In the genomic region with DNA sequence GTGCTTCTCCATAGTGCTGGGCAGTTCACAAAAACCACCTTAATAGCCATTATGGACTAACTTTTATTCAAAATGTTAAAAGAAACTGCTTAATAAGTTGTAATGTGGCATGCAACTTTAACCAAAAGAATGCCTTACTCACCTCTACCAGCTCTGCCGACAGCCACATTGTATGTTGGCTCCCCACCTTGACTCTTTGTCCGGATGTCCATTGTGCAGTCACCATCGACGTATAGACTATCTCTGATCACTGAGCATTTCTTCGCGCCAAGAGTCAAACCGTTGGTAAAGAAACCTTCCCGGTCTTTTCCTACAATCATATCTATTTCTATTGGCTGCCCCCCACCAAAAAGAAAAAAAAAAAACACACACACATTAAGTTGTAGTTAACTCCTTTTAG, we compare ENCODE assay signal across 9 cellular contexts. TPM values are rescaled to one million over a fixed set of nuclear protein-coding genes. Genes with fewer than 3 reads are reported as not detected.
A peak's percentile ranks its signal among the peaks of the same experiment; 100 is the strongest.
DNase-seq lines count a peak whose midpoint lies in the region; ATAC-seq, FAIRE-seq and TF ChIP-seq lines count a peak whose summit lies in the region.
"Had no signal": no experiment of that assay in that cellular context is flagged by ENCODE, and none has a peak within 500 bp of the region (broad histone marks: within the 10 kb centered on the region; RNA-seq: fewer than 3 reads in every experiment).

No MANE protein-coding gene starts in this region.

- no peaks in the 10 kb centered on the region; the same call in none of the 3 replicates for H3K9me3 Mint-ChIP-seq in GM23338
- no peaks in the 10 kb centered on the region for H3K9me3 Mint-ChIP-seq in progenitor cell of endocrine pancreas (ENCODE audit: low read depth)

- WGBS in H1 (ENCODE audit: extremely low coverage in 1 of 2, insufficient coverage in 1 of 2, insufficient read length in 1 of 2, insufficient replicate concordance in 2 of 2, low coverage in 1 of 2, low lambda C conversion rate in 2 of 2, missing lambda C conversion rate in 1 of 2), 2 experiments = 59% methylated on average over 8 of the region's 8 CpGs; no CpG with 5 or more reads in 1 of the 2 experiments

- H3K4me2 ChIP-seq in GM23338 (peak overlapping the region; percentile 81), H1 (ENCODE audit: insufficient read depth in 1 of 2, low read depth in 2 of 2, low read length in 2 of 2) (peak overlapping the region; percentile 60 to 81)

- H3K27ac ChIP-seq in GM23338 (ENCODE audit: low read depth) = peak overlapping the region; percentile 96
- H3K27ac ChIP-seq in H1 (ENCODE audit: low read depth, low read length) = no peak overlapping the region; the same call in 1 of the 2 replicates

- no peak overlapping the region for H3K14ac ChIP-seq in H1 (ENCODE audit: insufficient read length)

- H3K4me3 ChIP-seq in GM23338 (peak overlapping the region; percentile 64), H1 (ENCODE audit: extremely low read depth in 1 of 4, insufficient read depth in 2 of 4, low read depth in 3 of 4, low read length in 4 of 4) (peak overlapping the region in 3 of 4 experiments; percentile 1 to 92 (median 88); a peak in 4 of 8 replicates)

- H3K27me3 Mint-ChIP-seq in GM23338 (ENCODE audit: insufficient read depth, low read depth, poor library complexity) (peaks cover 16% of the 10 kb centered on the region), progenitor cell of endocrine pancreas (no peaks in the 10 kb centered on the region)

- H2BK20ac ChIP-seq in H1 (ENCODE audit: low read length) = no peak overlapping the region

- H3K79me2 ChIP-seq in GM23338 (replicated peaks; ENCODE audit: insufficient read depth) (peaks cover 80% of the 10 kb centered on the region), H1 (ENCODE audit: control insufficient read depth in 1 of 2, insufficient read depth in 2 of 2, low read length in 2 of 2) (peaks cover 10 to 80% of the 10 kb centered on the region in 2 experiments; a peak in 3 of 4 replicates)

- CTCF ChIA-PET in H1 (lab: Charles Lee; ENCODE audit: partially characterized antibody) = interaction anchor here (0.5 to 9.2 kb wide), 16 partner anchors 9 to 560 kb away, joined by 3 to 75 read pairs (median 4); no protein-coding TSS in a partner anchor

- no peak overlapping the region for H2BK5ac ChIP-seq in H1 (ENCODE audit: low read depth, low read length)

- no peaks in the 10 kb centered on the region; the same call in 1 of the 2 replicates for H3K79me1 ChIP-seq in H1 (ENCODE audit: low read depth, low read length)

- peaks cover 35% of the 10 kb centered on the region for H3K4me1 ChIP-seq in GM23338 (ENCODE audit: insufficient read depth)
- H3K4me1 ChIP-seq in H1 (replicated peaks in 1 of 4; ENCODE audit: control insufficient read depth in 3 of 4, insufficient read depth in 4 of 4, low read length in 3 of 4) = peaks cover 0 to 12% (median 3%) of the 10 kb centered on the region in 4 experiments; a peak in 4 of 7 replicates

- TF ChIP-seq POLR2A in H1 (IDR thresholded peaks at IDR 0.05; ENCODE audit: control extremely low read depth in 1 of 2, low read depth in 2 of 2, low read length in 2 of 2) = no peak

- no peak for TF ChIP-seq EP300 in H1 (IDR thresholded peaks at IDR 0.05; ENCODE audit: borderline replicate concordance in 1 of 2, low read depth in 2 of 2, low read length in 2 of 2)

- DNase-seq in GM23338 (ENCODE audit: low spot score) (peak; percentile 16), NCI-H2227 (lab: John Stamatoyannopoulos, UW; ENCODE audit: unreplicated experiment) (peak; percentile 11), H1 (ENCODE audit: low read depth in 1 of 2, low spot score in 2 of 2) (no peak), progenitor cell of endocrine pancreas (ENCODE audit: low spot score, unreplicated experiment) (no peak), iPS-NIHi7 (ENCODE audit: extremely low spot score) (no peak), NCI-H524 treated with DMSO at 0.1 percent for 48 hours (lab: John Stamatoyannopoulos, UW) (no peak), KG1 (lab: John Stamatoyannopoulos, UW) (no peak)
- DNase-seq: adrenal gland, T-helper 1 cell had no signal

- no peak for FAIRE-seq in H1 (lab: Jason Lieb, UNC)

- no peak overlapping the region for H2BK15ac ChIP-seq in H1 (ENCODE audit: low read length)

- no peak overlapping the region for H3K4ac ChIP-seq in H1 (replicated peaks; ENCODE audit: insufficient read length, low read depth, low read length)

- TF ChIP-seq RAD21 in H1 (IDR thresholded peaks at IDR 0.05 in 1 of 2, conservative IDR thresholded peaks at IDR 0.05 in 1 of 2; ENCODE audit: low read depth in 2 of 2, low read length in 2 of 2) = no peak

- no peak overlapping the region for H3K56ac ChIP-seq in H1 (replicated peaks; ENCODE audit: insufficient read length, low read depth, low read length)

- no peak overlapping the region for H3K23ac ChIP-seq in H1 (ENCODE audit: insufficient read length)

- no peaks in the 10 kb centered on the region for H3F3A ChIP-seq in GM23338 (replicated peaks; ENCODE audit: low read depth)

- H3K27ac Mint-ChIP-seq in GM23338 (peak overlapping the region; percentile 97), progenitor cell of endocrine pancreas (peak overlapping the region; percentile 99)

- peak overlapping the region in 2 of 4 experiments; percentile 14 to 25; a peak in 2 of 7 replicates for H3K9ac ChIP-seq in H1 (replicated peaks in 1 of 4; ENCODE audit: extremely low read depth in 1 of 4, low read depth in 3 of 4, low read length in 3 of 4)

- TF ChIP-seq CTCF in GM23338 (conservative IDR thresholded peaks at IDR 0.05; ENCODE audit: low read depth in 2 of 2) (no peak), H1 (IDR thresholded peaks at IDR 0.05; ENCODE audit: control extremely low read depth in 1 of 3, insufficient read depth in 1 of 3, low read depth in 1 of 3, low read length in 3 of 3) (no peak), progenitor cell of endocrine pancreas (IDR thresholded peaks at IDR 0.05; ENCODE audit: unreplicated experiment) (no peak)

- H3K4me1 Mint-ChIP-seq in GM23338 (peaks cover 51% of the 10 kb centered on the region), progenitor cell of endocrine pancreas (ENCODE audit: low read depth) (peaks cover 33% of the 10 kb centered on the region)

- H2AFZ ChIP-seq in GM23338 (no peak overlapping the region), H1 (ENCODE audit: low read length) (no peak overlapping the region)

- no peak overlapping the region for H2BK120ac ChIP-seq in H1 (replicated peaks; ENCODE audit: low read depth, low read length)

- H2AK5ac ChIP-seq in H1 (ENCODE audit: low read depth, low read length) = no peak overlapping the region

- H3K4me3 Mint-ChIP-seq in GM23338 (peak overlapping the region; percentile 91), progenitor cell of endocrine pancreas (ENCODE audit: low read depth) (peak overlapping the region; percentile 93)

- H4K20me1 ChIP-seq in GM23338 (replicated peaks; ENCODE audit: insufficient read depth) = peaks cover 10% of the 10 kb centered on the region; the same call in 1 of the 2 replicates
- peaks cover 9 to 18% of the 10 kb centered on the region in 2 experiments for H4K20me1 ChIP-seq in H1 (replicated peaks in 1 of 2; ENCODE audit: control insufficient read depth in 1 of 2, insufficient read depth in 2 of 2, low read length in 2 of 2)

- H3K23me2 ChIP-seq in H1 (ENCODE audit: low read depth, low read length) = peaks cover 10% of the 10 kb centered on the region

- H4K91ac ChIP-seq in H1 (replicated peaks; ENCODE audit: insufficient read length, low read length) = no peak overlapping the region

- H4K8ac ChIP-seq in H1 (ENCODE audit: extremely low read depth, insufficient read depth, low read length) = no peak overlapping the region

- H3K36me3 Mint-ChIP-seq in GM23338 (ENCODE audit: low read depth) (peaks cover 64% of the 10 kb centered on the region), progenitor cell of endocrine pancreas (ENCODE audit: insufficient read depth) (peaks cover 9% of the 10 kb centered on the region)

- no peaks in the 10 kb centered on the region for H3K9me2 ChIP-seq in GM23338 (ENCODE audit: insufficient read depth)

- ATAC-seq in GM23338 = no peak

- no peak overlapping the region for H4K5ac ChIP-seq in H1 (ENCODE audit: insufficient read length, low read depth, low read length)

- H3K27me3 ChIP-seq in GM23338 (ENCODE audit: insufficient read depth) (no peaks in the 10 kb centered on the region), H1 (replicated peaks in 1 of 4; ENCODE audit: control insufficient read depth in 3 of 4, extremely low read depth in 1 of 4, insufficient read depth in 3 of 4, low read length in 3 of 4) (no peaks in the 10 kb centered on the region)
- H3K27me3 ChIP-seq: adrenal gland had no signal

- H3K9me3 ChIP-seq in H1 (ENCODE audit: insufficient read depth in 2 of 2, low read depth in 1 of 2, low read length in 1 of 2) = no peaks in the 10 kb centered on the region
- H3K9me3 ChIP-seq: adrenal gland had no signal

- POLR2A ChIA-PET in H1 (lab: Charles Lee; ENCODE audit: partially characterized antibody) = interaction anchor here (0.8 to 6.1 kb wide), 9 partner anchors 11 to 254 kb away, joined by 3 to 30 read pairs (median 4); no protein-coding TSS in a partner anchor

- H2BK12ac ChIP-seq in H1 (ENCODE audit: low read depth, low read length) = no peak overlapping the region

- H3K36me3 ChIP-seq in GM23338 (ENCODE audit: insufficient read depth) (peaks cover 3% of the 10 kb centered on the region; the same call in 1 of the 2 replicates), H1 (ENCODE audit: control insufficient read depth in 2 of 4, insufficient read depth in 4 of 4, low read length in 3 of 4) (peaks cover 6 to 50% (median 27%) of the 10 kb centered on the region in 4 experiments)
- H3K36me3 ChIP-seq: adrenal gland had no signal

- no peak overlapping the region for H3K18ac ChIP-seq in H1 (ENCODE audit: extremely low read depth, low read length)

TF ChIP-seq in GM23338, 12 proteins besides CTCF, POLR2A, EP300 and RAD21:
- TF ChIP-seq POLR2AphosphoS5 (IDR thresholded peaks at IDR 0.05; ENCODE audit: low read depth) (0 out of 2 replicates have a peak, but pooled peaks have one; percentile 14), ZNF331 (CRISPR knock-in tag; IDR thresholded peaks at IDR 0.05; ENCODE audit: low read depth) (no peak)

TF ChIP-seq in H1, 55 proteins besides CTCF, POLR2A, EP300 and RAD21:
- TF ChIP-seq ASH2L (IDR thresholded peaks at IDR 0.05; ENCODE audit: low read length) = no peak
- TF ChIP-seq POLR2AphosphoS5 (IDR thresholded peaks at IDR 0.05; ENCODE audit: low read depth, low read length) = peak; percentile 69

RNA-seq across cellular contexts. Expression of gene PFN2, which starts 2.5 kb away (rescaled TPM):
- 200 and 212 TPM in 2 replicates for total RNA-seq in GM23338 (2014; rRNA removed; shearing (Covaris generic))
- polyA plus RNA-seq in GM23338 (2016; fragmentation: Nextera tagmentation; extraction: Ambion mirVana) (173 and 183 TPM in 2 replicates), H1 (2011; rRNA removed) (165 and 311 TPM in 2 replicates)
- total RNA-seq in H1 (2021; fragmentation: NEBNext Ultra II Directional; extraction: Animal tissue kit (Norgen Biotek cat#: 25700)) = 175 and 178 TPM in 2 replicates
- 241 TPM for polyA plus RNA-seq in H1 (2011; cell fraction: cytosol; rRNA removed)
- polyA plus RNA-seq in H1 (2011; cell fraction: nucleus; rRNA removed) = 72.0 TPM
- 121 to 190 TPM (median 156 TPM) in 4 replicates for polyA plus RNA-seq in H1 (2012, experiment 1 of 2)
- 77.8 TPM for polyA plus RNA-seq in H1 (2012, experiment 2 of 2)
- 93.5 TPM for polyA plus RNA-seq in H1 (2013, experiment 1 of 2)
- 87.9 TPM for polyA plus RNA-seq in H1 (2013, experiment 2 of 2)
- polyA minus RNA-seq in H1 (2011; rRNA and poly(A)+ RNA removed) = 152 and 194 TPM in 2 replicates
- 100 TPM for polyA minus RNA-seq in H1 (2011; cell fraction: cytosol; rRNA and poly(A)+ RNA removed)
- polyA minus RNA-seq in H1 (2011; cell fraction: nucleus; rRNA and poly(A)+ RNA removed) = 223 TPM
- total RNA-seq in progenitor cell of endocrine pancreas = 233 and 246 TPM in 2 replicates

Comparison
In these comparisons a context has a peak if more than half of its experiments do, and no peak if none do; other contexts are left out.
1. DNase-seq: peak in GM23338 (single experiment) and NCI-H2227 (single experiment); none in H1 (0 of 2), progenitor cell of endocrine pancreas (single experiment), iPS-NIHi7 (single experiment), NCI-H524 treated with DMSO at 0.1 percent for 48 hours (single experiment) and KG1 (single experiment).